ENCODE assay signal across 7 cellular contexts in the genomic region with DNA sequence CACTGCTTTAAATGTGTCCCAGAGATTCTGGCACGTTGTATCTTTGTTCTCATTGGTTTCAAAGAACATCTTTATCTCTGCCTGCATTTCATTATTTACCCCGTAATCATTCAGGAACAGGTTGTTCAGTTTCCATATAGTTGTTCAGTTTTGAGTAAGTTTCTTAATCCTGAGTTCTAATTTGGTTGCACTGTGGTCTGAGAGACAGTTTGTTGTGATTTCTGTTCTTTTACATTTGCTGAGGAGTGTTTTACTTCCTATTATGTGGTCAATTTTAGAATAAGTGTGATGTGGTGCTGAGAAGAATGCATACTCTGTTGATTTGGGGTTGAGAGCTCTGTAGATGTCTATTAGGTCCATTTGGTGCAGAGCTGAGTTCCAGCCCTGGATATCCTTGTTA.
DNase-seq lines count a peak whose midpoint lies in the region; ATAC-seq and FAIRE-seq lines count a peak whose summit lies in the region.
"Not testable (repeated sequence)": the region's sequence is repeated elsewhere in the genome, so short reads cannot be mapped to it uniquely, and the experiment has no call there.

No MANE protein-coding gene starts in this region.

- H3K4me3 Mint-ChIP-seq in CD8-positive, alpha-beta memory T cell = peak overlapping the region in 5 of 7 donors; percentile 10 to 46 (median 34)
- peak overlapping the region; percentile 4 for H3K4me3 Mint-ChIP-seq in T-helper 1 cell treated with Interleukin-12 subunit alpha and Interleukin-12 subunit beta and Interleukin-4 antibody, amounts not matched to agents 30 μg/mL and 1 μg/mL, for 36 hours
- peak overlapping the region; percentile 40 for H3K4me3 Mint-ChIP-seq in activated CD8-positive, alpha-beta T cell treated with anti-CD3 and anti-CD28 coated beads, Interleukin-2, amount 10 ng/mL, durations not matched to agents 7 days and 5 days
- H3K4me3 Mint-ChIP-seq in activated naive CD8-positive, alpha-beta T cell treated with anti-CD3 and anti-CD28 coated beads, Interleukin-2, amount 10 ng/mL, durations not matched to agents 7 days and 5 days = peak overlapping the region; percentile 24
- peak overlapping the region; percentile 56 to 72 for H3K4me3 Mint-ChIP-seq in effector memory CD8-positive, alpha-beta T cell
- peak overlapping the region in 5 of 8 donors; percentile 5 to 69 (median 17) for H3K4me3 Mint-ChIP-seq in naive B cell

- CTCF ChIA-PET in CD8-positive, alpha-beta memory T cell (lab: Charles Lee); activated CD8-positive, alpha-beta T cell treated with anti-CD3 and anti-CD28 coated beads, Interleukin-2, amount 10 ng/mL, durations not matched to agents 7 days and 5 days (lab: Charles Lee): not testable (repeated sequence)

- not testable (repeated sequence) for H3K27me3 ChIP-seq in CD8-positive, alpha-beta memory T cell (ENCODE audit: insufficient read depth, low read length, poor library complexity, severe bottlenecking); small intestine (ENCODE audit: control insufficient read depth in 2 of 2, insufficient read depth in 2 of 2, low read length in 2 of 2)

- H3K27me3 Mint-ChIP-seq in CD8-positive, alpha-beta memory T cell = peaks cover 0 to 16% of the 10 kb centered on the region in 2 donors
- H3K27me3 Mint-ChIP-seq in T-helper 1 cell treated with Interleukin-12 subunit alpha and Interleukin-12 subunit beta and Interleukin-4 antibody, amounts not matched to agents 30 μg/mL and 1 μg/mL, for 36 hours (ENCODE audit: low read depth); activated CD8-positive, alpha-beta T cell treated with anti-CD3 and anti-CD28 coated beads, Interleukin-2, amount 10 ng/mL, durations not matched to agents 7 days and 5 days (ENCODE audit: low read depth); activated naive CD8-positive, alpha-beta T cell treated with anti-CD3 and anti-CD28 coated beads, Interleukin-2, amount 10 ng/mL, durations not matched to agents 7 days and 5 days; effector memory CD8-positive, alpha-beta T cell; naive B cell: not testable (repeated sequence)

- peak overlapping the region in 5 of 8 donors; percentile 5 to 67 (median 22) for H3K27ac Mint-ChIP-seq in CD8-positive, alpha-beta memory T cell
- H3K27ac Mint-ChIP-seq in T-helper 1 cell treated with Interleukin-12 subunit alpha and Interleukin-12 subunit beta and Interleukin-4 antibody, amounts not matched to agents 30 μg/mL and 1 μg/mL, for 36 hours = peak overlapping the region; percentile 29
- H3K27ac Mint-ChIP-seq in activated CD8-positive, alpha-beta T cell treated with anti-CD3 and anti-CD28 coated beads, Interleukin-2, amount 10 ng/mL, durations not matched to agents 7 days and 5 days = peak overlapping the region; percentile 73
- peak overlapping the region; percentile 51 for H3K27ac Mint-ChIP-seq in activated naive CD8-positive, alpha-beta T cell treated with anti-CD3 and anti-CD28 coated beads, Interleukin-2, amount 10 ng/mL, durations not matched to agents 7 days and 5 days
- H3K27ac Mint-ChIP-seq in effector memory CD8-positive, alpha-beta T cell = peak overlapping the region; percentile 12 to 36
- peak overlapping the region in 4 of 6 donors; percentile 15 to 85 (median 56) for H3K27ac Mint-ChIP-seq in naive B cell

- not testable (repeated sequence) for H3K27ac ChIP-seq in CD8-positive, alpha-beta memory T cell (ENCODE audit: low read depth, low read length); small intestine (ENCODE audit: low read depth in 1 of 2, low read length in 1 of 2)

- not testable (repeated sequence) for ATAC-seq in activated CD8-positive, alpha-beta T cell treated with anti-CD3 and anti-CD28 coated beads, Interleukin-2, amount 10 ng/mL, durations not matched to agents 7 days and 5 days; activated naive CD8-positive, alpha-beta T cell treated with anti-CD3 and anti-CD28 coated beads, Interleukin-2, amount 10 ng/mL, durations not matched to agents 7 days and 5 days (ENCODE audit: low read depth); effector memory CD8-positive, alpha-beta T cell (replicated peaks); naive B cell (ENCODE audit: low read depth in 2 of 2)

- not testable (repeated sequence) for H3K4me3 ChIP-seq in CD8-positive, alpha-beta memory T cell (ENCODE audit: low read length); small intestine (ENCODE audit: low read depth in 1 of 2, low read length in 2 of 2)

- FAIRE-seq in small intestine (lab: Jason Lieb, UNC) = not testable (repeated sequence)

- not testable (repeated sequence) for H3K9me3 Mint-ChIP-seq in CD8-positive, alpha-beta memory T cell; T-helper 1 cell treated with Interleukin-12 subunit alpha and Interleukin-12 subunit beta and Interleukin-4 antibody, amounts not matched to agents 30 μg/mL and 1 μg/mL, for 36 hours; activated CD8-positive, alpha-beta T cell treated with anti-CD3 and anti-CD28 coated beads, Interleukin-2, amount 10 ng/mL, durations not matched to agents 7 days and 5 days (ENCODE audit: insufficient read depth); activated naive CD8-positive, alpha-beta T cell treated with anti-CD3 and anti-CD28 coated beads, Interleukin-2, amount 10 ng/mL, durations not matched to agents 7 days and 5 days; effector memory CD8-positive, alpha-beta T cell
- peaks cover 0 to 24% (median 14%) of the 10 kb centered on the region in 7 donors for H3K9me3 Mint-ChIP-seq in naive B cell

- not testable (repeated sequence) for H3K36me3 Mint-ChIP-seq in CD8-positive, alpha-beta memory T cell; T-helper 1 cell treated with Interleukin-12 subunit alpha and Interleukin-12 subunit beta and Interleukin-4 antibody, amounts not matched to agents 30 μg/mL and 1 μg/mL, for 36 hours (ENCODE audit: low read depth); activated CD8-positive, alpha-beta T cell treated with anti-CD3 and anti-CD28 coated beads, Interleukin-2, amount 10 ng/mL, durations not matched to agents 7 days and 5 days (ENCODE audit: low read depth); activated naive CD8-positive, alpha-beta T cell treated with anti-CD3 and anti-CD28 coated beads, Interleukin-2, amount 10 ng/mL, durations not matched to agents 7 days and 5 days; effector memory CD8-positive, alpha-beta T cell (ENCODE audit: insufficient read depth)
- peaks cover 6 to 11% of the 10 kb centered on the region in 2 donors for H3K36me3 Mint-ChIP-seq in naive B cell

- 39 to 55% (median 52%) methylated on average over 2 of the region's 2 CpGs for WGBS in small intestine, 3 donors

- H3K4me1 ChIP-seq in CD8-positive, alpha-beta memory T cell (ENCODE audit: insufficient read depth, low read length); small intestine (ENCODE audit: control insufficient read depth in 2 of 2, insufficient read depth in 1 of 2, low read depth in 1 of 2, low read length in 1 of 2): not testable (repeated sequence)

- POLR2A ChIA-PET in CD8-positive, alpha-beta memory T cell (lab: Charles Lee); activated CD8-positive, alpha-beta T cell treated with anti-CD3 and anti-CD28 coated beads, Interleukin-2, amount 10 ng/mL, durations not matched to agents 7 days and 5 days (lab: Charles Lee); activated naive CD8-positive, alpha-beta T cell treated with anti-CD3 and anti-CD28 coated beads, Interleukin-2, amount 10 ng/mL, durations not matched to agents 7 days and 5 days (lab: Charles Lee): not testable (repeated sequence)

- not testable (repeated sequence) for H3K9me3 ChIP-seq in CD8-positive, alpha-beta memory T cell (ENCODE audit: low read length); small intestine (ENCODE audit: control insufficient read depth, low read depth)

- DNase-seq in CD8-positive, alpha-beta memory T cell; activated CD8-positive, alpha-beta T cell treated with anti-CD3 and anti-CD28 coated beads, Interleukin-2, amount 10 ng/mL, durations not matched to agents 7 days and 5 days; activated naive CD8-positive, alpha-beta T cell treated with anti-CD3 and anti-CD28 coated beads, Interleukin-2, amount 10 ng/mL, durations not matched to agents 7 days and 5 days; effector memory CD8-positive, alpha-beta T cell; naive B cell: not testable (repeated sequence)
- DNase-seq in small intestine = peak; percentile 2

- H3K36me3 ChIP-seq in CD8-positive, alpha-beta memory T cell (ENCODE audit: insufficient read depth, low read length); small intestine (ENCODE audit: control insufficient read depth in 2 of 2, insufficient read depth in 2 of 2, low read length in 2 of 2): not testable (repeated sequence)

- peaks cover 37 to 40% (median 37%) of the 10 kb centered on the region in 3 donors for H3K4me1 Mint-ChIP-seq in CD8-positive, alpha-beta memory T cell
- H3K4me1 Mint-ChIP-seq in T-helper 1 cell treated with Interleukin-12 subunit alpha and Interleukin-12 subunit beta and Interleukin-4 antibody, amounts not matched to agents 30 μg/mL and 1 μg/mL, for 36 hours (ENCODE audit: low read depth) = peaks cover 21% of the 10 kb centered on the region
- peaks cover 29% of the 10 kb centered on the region for H3K4me1 Mint-ChIP-seq in activated CD8-positive, alpha-beta T cell treated with anti-CD3 and anti-CD28 coated beads, Interleukin-2, amount 10 ng/mL, durations not matched to agents 7 days and 5 days (ENCODE audit: low read depth)
- peaks cover 15% of the 10 kb centered on the region for H3K4me1 Mint-ChIP-seq in activated naive CD8-positive, alpha-beta T cell treated with anti-CD3 and anti-CD28 coated beads, Interleukin-2, amount 10 ng/mL, durations not matched to agents 7 days and 5 days
- peaks cover 31 to 34% of the 10 kb centered on the region in 2 donors for H3K4me1 Mint-ChIP-seq in effector memory CD8-positive, alpha-beta T cell (ENCODE audit: low read depth in 2 of 2)
- peaks cover 28 to 44% (median 33%) of the 10 kb centered on the region in 3 donors for H3K4me1 Mint-ChIP-seq in naive B cell

Comparison
In these comparisons a context has a peak if more than half of its experiments do, and no peak if none do; other contexts are left out.
1. H3K27ac Mint-ChIP-seq: peak in every context shown above with its lines; median percentile 73 in activated CD8-positive, alpha-beta T cell treated with anti-CD3 and anti-CD28 coated beads, Interleukin-2, amount 10 ng/mL, durations not matched to agents 7 days and 5 days; 56 in naive B cell; 51 in activated naive CD8-positive, alpha-beta T cell treated with anti-CD3 and anti-CD28 coated beads, Interleukin-2, amount 10 ng/mL, durations not matched to agents 7 days and 5 days; 29 in T-helper 1 cell treated with Interleukin-12 subunit alpha and Interleukin-12 subunit beta and Interleukin-4 antibody, amounts not matched to agents 30 μg/mL and 1 μg/mL, for 36 hours; 24 in effector memory CD8-positive, alpha-beta T cell; 22 in CD8-positive, alpha-beta memory T cell.
2. H3K4me3 Mint-ChIP-seq: peak in every context shown above with its lines; median percentile 64 in effector memory CD8-positive, alpha-beta T cell; 40 in activated CD8-positive, alpha-beta T cell treated with anti-CD3 and anti-CD28 coated beads, Interleukin-2, amount 10 ng/mL, durations not matched to agents 7 days and 5 days; 34 in CD8-positive, alpha-beta memory T cell; 24 in activated naive CD8-positive, alpha-beta T cell treated with anti-CD3 and anti-CD28 coated beads, Interleukin-2, amount 10 ng/mL, durations not matched to agents 7 days and 5 days; 17 in naive B cell; 4 in T-helper 1 cell treated with Interleukin-12 subunit alpha and Interleukin-12 subunit beta and Interleukin-4 antibody, amounts not matched to agents 30 μg/mL and 1 μg/mL, for 36 hours.